Comparison of ENCODE assay signal across 18 cellular contexts in the genomic region with DNA sequence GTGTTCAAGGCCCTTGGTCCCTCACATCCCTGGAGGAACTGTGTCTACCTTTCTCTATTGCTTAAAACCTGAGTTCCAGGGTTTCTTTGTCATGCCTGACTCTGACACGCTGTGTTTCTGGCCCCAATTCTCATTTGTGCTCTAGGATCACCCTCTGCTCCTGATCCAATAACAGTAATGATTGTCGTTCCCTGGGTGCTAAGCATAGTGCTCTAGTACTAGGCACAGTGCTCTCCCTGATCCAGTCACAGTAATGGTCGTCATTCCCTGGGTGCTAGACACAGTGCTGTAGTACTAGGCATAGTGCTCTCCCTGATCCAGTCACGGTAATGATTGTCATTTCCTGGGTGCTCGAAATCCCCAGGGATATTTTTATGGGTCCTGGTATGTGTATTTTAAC. TPM values are rescaled to one million over a fixed set of nuclear protein-coding genes. Genes with fewer than 3 reads are reported as not detected.
DNase-seq lines count a peak whose midpoint lies in the region; ATAC-seq, FAIRE-seq and TF ChIP-seq lines count a peak whose summit lies in the region.
"Had no signal": no experiment of that assay in that cellular context is flagged by ENCODE, and none has a peak within 500 bp of the region (broad histone marks: within the 10 kb centered on the region; RNA-seq: fewer than 3 reads in every experiment).

No MANE protein-coding gene starts in this region.

- peak overlapping the region; percentile 67 for H3K27ac ChIP-seq in PC-3 (ENCODE audit: low read length)
- peak overlapping the region; percentile 38; the same call in 2 of the 3 replicates for H3K27ac ChIP-seq in K562 (ENCODE audit: extremely low read depth, low read depth, low read length)
- H3K27ac ChIP-seq: brain microvascular endothelial cell, dorsolateral prefrontal cortex, pancreas had no signal

- H2AFZ ChIP-seq in PC-3 (ENCODE audit: low read length) = peak overlapping the region; percentile 57; the same call in 1 of the 2 replicates
- peak overlapping the region; percentile 61 for H2AFZ ChIP-seq in K562 (ENCODE audit: low read depth, low read length)

- POLR2A ChIA-PET in activated CD4-positive, alpha-beta T cell treated with anti-CD3 and anti-CD28 coated beads, Interleukin-2, amount 10 ng/mL, durations not matched to agents 7 days and 5 days (lab: Charles Lee) = no interaction called here
- POLR2A ChIA-PET in PC-3 (lab: Charles Lee; ENCODE audit: unreplicated experiment) (no interaction called here), K562 (lab: Yijun Ruan, JAX) (no interaction called here)

- H3K9me3 ChIP-seq in PC-3 (ENCODE audit: low read length) = no peaks in the 10 kb centered on the region
- no peaks in the 10 kb centered on the region; the same call in 1 of the 2 replicates for H3K9me3 ChIP-seq in K562 (replicated peaks; ENCODE audit: control insufficient read depth, insufficient read depth, low read depth, low read length)
- H3K9me3 ChIP-seq: pancreas had no signal

- peaks cover 11% of the 10 kb centered on the region for H3K36me3 Mint-ChIP-seq in activated CD4-positive, alpha-beta T cell treated with anti-CD3 and anti-CD28 coated beads, Interleukin-2, amount 10 ng/mL, durations not matched to agents 7 days and 5 days (ENCODE audit: low read depth)
- H3K36me3 Mint-ChIP-seq in natural killer cell treated with Interleukin-12 subunit alpha and Interleukin-12 subunit beta and Interleukin-15 and Interleukin-18, amount 100 ng/mL, for 72 hours = peaks cover 20% of the 10 kb centered on the region

- no peaks in the 10 kb centered on the region for H3K9me1 ChIP-seq in K562 (ENCODE audit: control insufficient read depth, insufficient read depth, low read length)

- H4K20me1 ChIP-seq in PC-3 (ENCODE audit: low read length) = no peaks in the 10 kb centered on the region
- no peaks in the 10 kb centered on the region for H4K20me1 ChIP-seq in K562 (replicated peaks; ENCODE audit: control insufficient read depth, insufficient read depth, low read length)

- no peak overlapping the region for H3K4me2 ChIP-seq in PC-3 (ENCODE audit: low read length)
- H3K4me2 ChIP-seq in K562 (ENCODE audit: insufficient read depth, low read length) = peak overlapping the region; percentile 45; the same call in 1 of the 2 replicates

- TF ChIP-seq CTCF in PC-3 (conservative IDR thresholded peaks at IDR 0.05; ENCODE audit: low read depth, low read length) (no peak), K562 (IDR thresholded peaks at IDR 0.05 in 2 of 3, conservative IDR thresholded peaks at IDR 0.05 in 1 of 3; ENCODE audit: insufficient read depth in 2 of 3, low read depth in 1 of 3, low read length in 3 of 3) (no peak)

- H3K79me2 ChIP-seq in PC-3 (ENCODE audit: low read length) (no peaks in the 10 kb centered on the region), K562 (ENCODE audit: control insufficient read depth, insufficient read depth, low read length) (no peaks in the 10 kb centered on the region)

- no peak overlapping the region for H3K4me3 ChIP-seq in PC-3 (ENCODE audit: low read length)
- no peak overlapping the region for H3K4me3 ChIP-seq in K562
- H3K4me3 ChIP-seq: dorsolateral prefrontal cortex, pancreas had no signal

- H3K27me3 Mint-ChIP-seq in activated CD4-positive, alpha-beta T cell treated with anti-CD3 and anti-CD28 coated beads, Interleukin-2, amount 10 ng/mL, durations not matched to agents 7 days and 5 days = no peaks in the 10 kb centered on the region
- no peaks in the 10 kb centered on the region for H3K27me3 Mint-ChIP-seq in natural killer cell treated with Interleukin-12 subunit alpha and Interleukin-12 subunit beta and Interleukin-15 and Interleukin-18, amount 100 ng/mL, for 72 hours

- FAIRE-seq in K562 (lab: Jason Lieb, UNC) = no peak
- FAIRE-seq: pancreas, small intestine had no signal

- H3F3A ChIP-seq in PC-3 (ENCODE audit: low read length, unreplicated experiment) = no peaks in the 10 kb centered on the region

- peaks cover 18% of the 10 kb centered on the region for H3K9me3 Mint-ChIP-seq in activated CD4-positive, alpha-beta T cell treated with anti-CD3 and anti-CD28 coated beads, Interleukin-2, amount 10 ng/mL, durations not matched to agents 7 days and 5 days
- peaks cover 12% of the 10 kb centered on the region for H3K9me3 Mint-ChIP-seq in natural killer cell treated with Interleukin-12 subunit alpha and Interleukin-12 subunit beta and Interleukin-15 and Interleukin-18, amount 100 ng/mL, for 72 hours

- no peak overlapping the region; the same call in 1 of the 2 replicates for H3K9ac ChIP-seq in PC-3 (ENCODE audit: low read length)
- no peak overlapping the region for H3K9ac ChIP-seq in K562 (ENCODE audit: insufficient read depth in 1 of 2, low read depth in 2 of 2, low read length in 2 of 2)

- BruUV-seq in PC-3 (replicated peaks; lab: Mats Ljungman, UMichigan) (no TSS peak), K562 (replicated peaks; lab: Mats Ljungman, UMichigan) (no TSS peak)

- TF ChIP-seq RAD21 in K562 (CRISPR knock-in tag; conservative IDR thresholded peaks at IDR 0.05 in 1 of 2, IDR thresholded peaks at IDR 0.05 in 1 of 2) = no peak

- CTCF ChIA-PET in activated CD4-positive, alpha-beta T cell treated with anti-CD3 and anti-CD28 coated beads, Interleukin-2, amount 10 ng/mL, durations not matched to agents 7 days and 5 days (lab: Charles Lee) = interaction anchor here (0.7 to 1.3 kb wide), 4 partner anchors 8 to 25 kb away, joined by 3 to 5 read pairs (median 4); no protein-coding TSS in a partner anchor
- CTCF ChIA-PET in PC-3 (lab: Charles Lee) (no interaction called here), K562 (lab: Yijun Ruan, JAX; ENCODE audit: low intra/inter-chr PET ratio) (no interaction called here)

- H3K27me3 ChIP-seq in PC-3 (ENCODE audit: low read length) (no peaks in the 10 kb centered on the region), K562 (ENCODE audit: control insufficient read depth in 2 of 2, insufficient read depth in 2 of 2, low read length in 2 of 2) (no peaks in the 10 kb centered on the region)
- H3K27me3 ChIP-seq: brain microvascular endothelial cell, pancreas had no signal

- TF ChIP-seq POLR2A in K562 (conservative IDR thresholded peaks at IDR 0.05) = no peak

- H3K4me3 Mint-ChIP-seq in activated CD4-positive, alpha-beta T cell treated with anti-CD3 and anti-CD28 coated beads, Interleukin-2, amount 10 ng/mL, durations not matched to agents 7 days and 5 days = no peak overlapping the region
- H3K4me3 Mint-ChIP-seq in natural killer cell treated with Interleukin-12 subunit alpha and Interleukin-12 subunit beta and Interleukin-15 and Interleukin-18, amount 100 ng/mL, for 72 hours = peak overlapping the region; percentile 74

- peaks cover 47% of the 10 kb centered on the region for H3K4me1 Mint-ChIP-seq in activated CD4-positive, alpha-beta T cell treated with anti-CD3 and anti-CD28 coated beads, Interleukin-2, amount 10 ng/mL, durations not matched to agents 7 days and 5 days
- peaks cover 75% of the 10 kb centered on the region in 2 donors for H3K4me1 Mint-ChIP-seq in natural killer cell treated with Interleukin-12 subunit alpha and Interleukin-12 subunit beta and Interleukin-15 and Interleukin-18, amount 100 ng/mL, for 72 hours (ENCODE audit: low read depth in 2 of 2)

- DNase-seq in activated CD4-positive, alpha-beta T cell treated with anti-CD3 and anti-CD28 coated beads, Interleukin-2, amount 10 ng/mL, durations not matched to agents 7 days and 5 days = no peak
- DNase-seq in activated CD4-positive, alpha-beta T cell treated with anti-CD3 and anti-CD28 coated beads, Interleukin-2, amount 50 U/mL, for 1 hour = no peak
- no peak for DNase-seq in PC-3
- DNase-seq in K562 (ENCODE audit: extremely low read depth in 1 of 4, low spot score in 3 of 4) = no peak
- no peak for DNase-seq in natural killer cell treated with Interleukin-12 subunit alpha and Interleukin-12 subunit beta and Interleukin-15 and Interleukin-18, amount 100 ng/mL, for 72 hours (ENCODE audit: low spot score)
- DNase-seq in stimulated activated CD4-positive, alpha-beta T cell treated with anti-CD3 and anti-CD28 coated beads, Interleukin-2, amount 100 ng/mL, for 24 hours = no peak
- no peak for DNase-seq in activated gamma-delta T cell treated with Interleukin-2 at 50 U/mL for 16 hours
- DNase-seq: dorsolateral prefrontal cortex, midbrain, NCI-H1092 treated with DMSO at 0.1 percent for 48 hours, NCI-H2171 treated with DMSO at 0.1 percent for 48 hours, pancreas, small intestine had no signal

- ATAC-seq in PC-3 = no peak
- no peak for ATAC-seq in K562
- ATAC-seq in natural killer cell treated with Interleukin-12 subunit alpha and Interleukin-12 subunit beta and Interleukin-15 and Interleukin-18, amount 100 ng/mL, for 72 hours = peak in 1 of 2 donors; percentile 1
- ATAC-seq in GM21526 (IDR thresholded peaks at IDR 0.05; ENCODE audit: low FRiP score, unreplicated experiment) = no peak
- ATAC-seq: pancreas, Right ventricle myocardium inferior had no signal

- peaks cover 10% of the 10 kb centered on the region; the same call in 1 of the 2 replicates for H3K4me1 ChIP-seq in PC-3 (ENCODE audit: insufficient read depth, low read length)
- peaks cover 6 to 15% of the 10 kb centered on the region in 2 experiments; a peak in 4 of 5 replicates for H3K4me1 ChIP-seq in K562 (replicated peaks in 1 of 2; ENCODE audit: control insufficient read depth in 2 of 2, insufficient read depth in 2 of 2, low read length in 2 of 2)
- H3K4me1 ChIP-seq: pancreas had no signal

- no peaks in the 10 kb centered on the region for H3K9me2 ChIP-seq in PC-3 (replicated peaks; ENCODE audit: low read length)

- no peaks in the 10 kb centered on the region for H3K36me3 ChIP-seq in PC-3 (ENCODE audit: low read depth, low read length)
- H3K36me3 ChIP-seq in K562 (ENCODE audit: control insufficient read depth, insufficient read depth, low read length) = no peaks in the 10 kb centered on the region
- H3K36me3 ChIP-seq: brain microvascular endothelial cell, pancreas had no signal

- peak overlapping the region; percentile 86 for H3K27ac Mint-ChIP-seq in activated CD4-positive, alpha-beta T cell treated with anti-CD3 and anti-CD28 coated beads, Interleukin-2, amount 10 ng/mL, durations not matched to agents 7 days and 5 days
- peak overlapping the region; percentile 89 to 95 for H3K27ac Mint-ChIP-seq in natural killer cell treated with Interleukin-12 subunit alpha and Interleukin-12 subunit beta and Interleukin-15 and Interleukin-18, amount 100 ng/mL, for 72 hours

- WGBS in K562 (ENCODE audit: insufficient coverage, low coverage, missing lambda C conversion rate) = 60% methylated on average over 5 of the region's 5 CpGs

- TF ChIP-seq EP300 in K562 (IDR thresholded peaks at IDR 0.05; ENCODE audit: low read length) = no peak

- intact Hi-C loops in PC-3 (cut with micrococcal nuclease) = no loop called here
- intact Hi-C loops in K562 (cut with micrococcal nuclease) = no loop called here

- in situ Hi-C loops in K562 (cut with MboI) = no loop called here

RNA-seq across cellular contexts. Expression of a gene that starts 46.6 kb away (rescaled TPM):
- total RNA-seq in activated CD4-positive, alpha-beta T cell treated with anti-CD3 and anti-CD28 coated beads, Interleukin-2, amount 10 ng/mL, durations not matched to agents 7 days and 5 days = not detected
- total RNA-seq in PC-3 (2014; rRNA removed) (not detected in 2 replicates), K562 (2014; rRNA removed) (not detected in 2 replicates), K562 (2014; rRNA removed; fragmentation: Illumina TruSeq; extraction: Trizol) (not detected in 2 replicates), K562 (2015; rRNA removed; fragmentation: Illumina TruSeq; extraction: Trizol) (not detected in 2 replicates), K562 (2021) (not detected in 2 replicates)
- total RNA-seq in K562 (2011; cell fraction: chromatin; rRNA removed; ENCODE audit: low replicate concordance) = not detected in 2 replicates
- total RNA-seq in K562 (2011; cell fraction: nucleolus; rRNA removed) = not detected in 2 replicates
- not detected in 2 replicates for total RNA-seq in K562 (2011; cell fraction: nucleoplasm; rRNA removed)
- polyA plus RNA-seq in K562 (2011; rRNA removed) (not detected in 2 replicates), K562 (2014; fragmentation: Illumina TruSeq; extraction: Trizol) (not detected in 2 replicates), K562 (2014; fragmentation: Nextera tagmentation; extraction: Ambion mirVana) (not detected), K562 (2014; rRNA removed) (not detected in 2 replicates)
- not detected in 2 replicates for polyA plus RNA-seq in K562 (2011; cell fraction: cytosol; rRNA removed)
- polyA plus RNA-seq in K562 (2011; cell fraction: nucleus; rRNA removed) = not detected in 2 replicates
- polyA plus RNA-seq in K562 (2012) = not detected in 2 replicates
- not detected in 2 replicates for polyA minus RNA-seq in K562 (2011; rRNA and poly(A)+ RNA removed)
- polyA minus RNA-seq in K562 (2011; cell fraction: cytosol; rRNA and poly(A)+ RNA removed) = not detected in 2 replicates
- not detected in 2 replicates for polyA minus RNA-seq in K562 (2011; cell fraction: nucleus; rRNA and poly(A)+ RNA removed)
- total RNA-seq in natural killer cell treated with Interleukin-12 subunit alpha and Interleukin-12 subunit beta and Interleukin-15 and Interleukin-18, amount 100 ng/mL, for 72 hours = not detected
- total RNA-seq: activated T-helper 2 cell treated with anti-CD3 and anti-CD28 coated beads, Interferon-gamma antibody, Interleukin-2, Interleukin-4, amounts not matched to agents 10 μg/mL and 5 μg/mL and 100 μg/mL, durations not matched to agents 14 hours and 24 hours and 36 hours; IMR-90; Right ventricle myocardium inferior had no signal
- polyA plus RNA-seq: IMR-90 had no signal
